ENCODE assay signal across 8 cellular contexts in genomic region chr10:102112210-102112817, GRCh38. TPM values are rescaled to one million over a fixed set of nuclear protein-coding genes. Genes with fewer than 3 reads are reported as not detected.
DNase-seq lines count a peak whose midpoint lies in the region; ATAC-seq and TF ChIP-seq lines count a peak whose summit lies in the region.

No MANE protein-coding gene starts in this region.

- DNase-seq in NCI-H82 (lab: John Stamatoyannopoulos, UW) (peak; percentile 50), NCI-H82 treated with DMSO at 0.1 percent for 48 hours (lab: John Stamatoyannopoulos, UW; ENCODE audit: unreplicated experiment) (no peak), NT2/D1 (ENCODE audit: low read depth, low spot score) (no peak), osteoblast (ENCODE audit: insufficient read length, low spot score, missing footprints) (peak; percentile 46), AG20443 (ENCODE audit: low spot score) (no peak), NCI-H524 (lab: John Stamatoyannopoulos, UW) (no peak)

- no peak overlapping the region for H3K27ac ChIP-seq in ectodermal cell (ENCODE audit: insufficient read depth, low read depth, low read length, poor library complexity, severe bottlenecking)
- H3K27ac ChIP-seq in osteoblast (ENCODE audit: low read depth, low read length), result no peak overlapping the region

- 21 to 24% methylated on average over 3 of the region's 3 CpGs for WGBS in ectodermal cell, 2 experiments

- H3K9me3 ChIP-seq in NT2/D1 (ENCODE audit: insufficient read depth, low read length), result no peaks in the 10 kb centered on the region
- H3K9me3 ChIP-seq in ectodermal cell (ENCODE audit: control insufficient read depth, low read length), result no peaks in the 10 kb centered on the region
- no peaks in the 10 kb centered on the region for H3K9me3 ChIP-seq in osteoblast (ENCODE audit: low read depth, low read length)

- peaks cover 68% of the 10 kb centered on the region for H3K79me2 ChIP-seq in osteoblast (ENCODE audit: insufficient read depth, low read length)

- H3K4me3 ChIP-seq in NT2/D1 (ENCODE audit: insufficient read length, low read depth) (peak overlapping the region; percentile 66), ectodermal cell (ENCODE audit: insufficient read depth, low read depth, low read length) (peak overlapping the region; percentile 96), osteoblast (ENCODE audit: insufficient read depth, low read length) (no peak overlapping the region)

- peak overlapping the region; percentile 97 for H3K4me2 ChIP-seq in osteoblast (ENCODE audit: insufficient read depth, low read length)

- H3K36me3 ChIP-seq in NT2/D1 (ENCODE audit: insufficient read depth, insufficient read length, low read length) (peaks cover 55% of the 10 kb centered on the region), ectodermal cell (ENCODE audit: control insufficient read depth, insufficient read depth, low read length) (peaks cover 36% of the 10 kb centered on the region), osteoblast (ENCODE audit: insufficient read depth, low read length) (peaks cover 42% of the 10 kb centered on the region)

- no peak overlapping the region for H2AFZ ChIP-seq in osteoblast (ENCODE audit: low read length)

- H3K4me1 ChIP-seq in NT2/D1 (ENCODE audit: insufficient read depth, insufficient read length) (peaks cover 8% of the 10 kb centered on the region), ectodermal cell (ENCODE audit: control insufficient read depth, insufficient read depth, low read length) (peaks cover 40% of the 10 kb centered on the region), osteoblast (ENCODE audit: insufficient read depth, low read length) (peaks cover 36% of the 10 kb centered on the region)

- peaks cover 56% of the 10 kb centered on the region for H4K20me1 ChIP-seq in osteoblast (ENCODE audit: insufficient read depth, low read length)

- TF ChIP-seq CTCF in osteoblast (IDR thresholded peaks at IDR 0.05; ENCODE audit: extremely low read depth, low read depth, low read length), result no peak

- peak overlapping the region; percentile 44 for H3K9ac ChIP-seq in NT2/D1 (ENCODE audit: insufficient read length, low read depth)

- no peak for ATAC-seq in HG03378 (IDR thresholded peaks at IDR 0.05; ENCODE audit: unreplicated experiment)

- H3K27me3 ChIP-seq in NT2/D1 (ENCODE audit: insufficient read depth, insufficient read length) (no peaks in the 10 kb centered on the region), ectodermal cell (ENCODE audit: control insufficient read depth, insufficient read depth, low read length, poor library complexity, severe bottlenecking) (no peaks in the 10 kb centered on the region), osteoblast (ENCODE audit: insufficient read depth, low read length) (no peaks in the 10 kb centered on the region)

RNA-seq across cellular contexts. Expression of gene LDB1, which starts 7.9 kb away (rescaled TPM):
- polyA plus RNA-seq in ectodermal cell (2013, experiment 1 of 4), result 153 TPM
- polyA plus RNA-seq in ectodermal cell (2013, experiment 2 of 4), result 154 TPM
- polyA plus RNA-seq in ectodermal cell (2013, experiment 3 of 4), result 123 TPM
- polyA plus RNA-seq in ectodermal cell (2013, experiment 4 of 4), result 130 TPM
- total RNA-seq in osteoblast, result 62.2 and 63.6 TPM in 2 replicates

RNA-seq across cellular contexts. Expression of gene PPRC1, which starts 20.5 kb away (rescaled TPM):
- polyA plus RNA-seq in ectodermal cell (2013, experiment 1 of 4), result 43.4 TPM
- polyA plus RNA-seq in ectodermal cell (2013, experiment 2 of 4), result 49.1 TPM
- 31.6 TPM for polyA plus RNA-seq in ectodermal cell (2013, experiment 3 of 4)
- 33.1 TPM for polyA plus RNA-seq in ectodermal cell (2013, experiment 4 of 4)
- 14.1 and 17.7 TPM in 2 replicates for total RNA-seq in osteoblast

RNA-seq across cellular contexts. Expression of gene NOLC1, which starts 39.9 kb away (rescaled TPM):
- 129 TPM for polyA plus RNA-seq in ectodermal cell (2013, experiment 1 of 4)
- polyA plus RNA-seq in ectodermal cell (2013, experiment 2 of 4), result 131 TPM
- polyA plus RNA-seq in ectodermal cell (2013, experiment 3 of 4), result 88.1 TPM
- 98.9 TPM for polyA plus RNA-seq in ectodermal cell (2013, experiment 4 of 4)
- total RNA-seq in osteoblast, result 13.3 and 18.1 TPM in 2 replicates

RNA-seq across cellular contexts. Expression of gene HPS6, which starts 47.2 kb away (rescaled TPM):
- 11.3 TPM for polyA plus RNA-seq in ectodermal cell (2013, experiment 1 of 4)
- polyA plus RNA-seq in ectodermal cell (2013, experiment 2 of 4), result 10.6 TPM
- polyA plus RNA-seq in ectodermal cell (2013, experiment 3 of 4), result 8.4 TPM
- polyA plus RNA-seq in ectodermal cell (2013, experiment 4 of 4), result 9.2 TPM
- total RNA-seq in osteoblast, result 26.8 and 31.5 TPM in 2 replicates

RNA-seq across cellular contexts. Expression of gene ARMH3, which starts 56.3 kb away (rescaled TPM):
- 20.7 TPM for polyA plus RNA-seq in ectodermal cell (2013, experiment 1 of 4)
- 21.3 TPM for polyA plus RNA-seq in ectodermal cell (2013, experiment 2 of 4)
- polyA plus RNA-seq in ectodermal cell (2013, experiment 3 of 4), result 16.1 TPM
- polyA plus RNA-seq in ectodermal cell (2013, experiment 4 of 4), result 16.3 TPM
- 9.1 and 9.4 TPM in 2 replicates for total RNA-seq in osteoblast

Comparison
In these comparisons a context has a peak if more than half of its experiments do, and no peak if none do; other contexts are left out.
1. DNase-seq: peak in NCI-H82 (single experiment) and osteoblast (single experiment); none in NCI-H82 treated with DMSO at 0.1 percent for 48 hours (single experiment), NT2/D1 (single experiment), AG20443 (single experiment) and NCI-H524 (0 of 2).